In genomic region chr2:8761529-8762164, GRCh38 we compare ENCODE assay signal across 8 cellular contexts.
DNase-seq lines count a peak whose midpoint lies in the region; ATAC-seq and TF ChIP-seq lines count a peak whose summit lies in the region.

No MANE protein-coding gene starts in this region.

- H3F3A ChIP-seq in OCI-LY1 (ENCODE audit: insufficient read depth, low read length) = no peaks in the 10 kb centered on the region

- no peak overlapping the region for H2AFZ ChIP-seq in OCI-LY1 (ENCODE audit: low read length)

- POLR2A ChIA-PET in BJ (lab: Charles Lee) = interaction anchor here (0.6 kb wide), 1 partner anchor 9 kb away, joined by 4 read pairs; no protein-coding TSS in a partner anchor
- POLR2A ChIA-PET in activated CD4-positive, alpha-beta T cell treated with anti-CD3 and anti-CD28 coated beads, Interleukin-2, amount 10 ng/mL, durations not matched to agents 7 days and 5 days (lab: Charles Lee) = no interaction called here

- ATAC-seq in GM21825 (IDR thresholded peaks at IDR 0.05; ENCODE audit: unreplicated experiment) (no peak), GM18861 (IDR thresholded peaks at IDR 0.05; ENCODE audit: unreplicated experiment) (no peak)

- H3K4me3 ChIP-seq in BJ (ENCODE audit: low read depth, low read length) = no peak overlapping the region
- H3K4me3 ChIP-seq in OCI-LY1 (ENCODE audit: low read depth, low read length, poor library complexity, severe bottlenecking) = no peak overlapping the region
- no peak overlapping the region for H3K4me3 ChIP-seq in epithelial cell of esophagus (ENCODE audit: low read length)

- H4K20me1 ChIP-seq in OCI-LY1 (ENCODE audit: insufficient read depth, low read length) = no peaks in the 10 kb centered on the region

- no peak overlapping the region for H3K4me3 Mint-ChIP-seq in activated CD4-positive, alpha-beta T cell treated with anti-CD3 and anti-CD28 coated beads, Interleukin-2, amount 10 ng/mL, durations not matched to agents 7 days and 5 days

- peaks cover 2% of the 10 kb centered on the region for H3K9me3 Mint-ChIP-seq in activated CD4-positive, alpha-beta T cell treated with anti-CD3 and anti-CD28 coated beads, Interleukin-2, amount 10 ng/mL, durations not matched to agents 7 days and 5 days

- peaks cover 3% of the 10 kb centered on the region; the same call in 1 of the 2 replicates for H3K36me3 ChIP-seq in BJ (ENCODE audit: control insufficient read depth, insufficient read depth, low read length)
- peaks cover 9% of the 10 kb centered on the region for H3K36me3 ChIP-seq in OCI-LY1 (ENCODE audit: insufficient read depth, low read length)

- H3K27me3 ChIP-seq in BJ (ENCODE audit: control insufficient read depth, insufficient read depth, low read length) (no peaks in the 10 kb centered on the region), OCI-LY1 (ENCODE audit: insufficient read depth, low read length) (no peaks in the 10 kb centered on the region)

- H3K4me2 ChIP-seq in OCI-LY1 (ENCODE audit: low read length) = no peak overlapping the region

- no peak for DNase-seq in BJ (ENCODE audit: low read depth)
- peak; percentile 27 for DNase-seq in HCEC 1CT
- peak; percentile 41 for DNase-seq in epithelial cell of esophagus (ENCODE audit: low read depth)
- peak; percentile 75 for DNase-seq in pons (ENCODE audit: low spot score)
- DNase-seq in activated CD4-positive, alpha-beta T cell treated with anti-CD3 and anti-CD28 coated beads, Interleukin-2, amount 10 ng/mL, durations not matched to agents 7 days and 5 days = no peak

- H3K9ac ChIP-seq in OCI-LY1 (ENCODE audit: low read length) = no peak overlapping the region

- no peaks in the 10 kb centered on the region for H3K27me3 Mint-ChIP-seq in activated CD4-positive, alpha-beta T cell treated with anti-CD3 and anti-CD28 coated beads, Interleukin-2, amount 10 ng/mL, durations not matched to agents 7 days and 5 days

- no peaks in the 10 kb centered on the region for H3K4me1 ChIP-seq in OCI-LY1 (ENCODE audit: insufficient read depth, low read length, severe bottlenecking)

- CTCF ChIA-PET in BJ (lab: Yijun Ruan, JAX) = interaction anchor here (0.6 to 2.3 kb wide), 4 partner anchors 16 to 1665 kb away, joined by 3 to 7 read pairs (median 4); no protein-coding TSS in a partner anchor
- CTCF ChIA-PET in activated CD4-positive, alpha-beta T cell treated with anti-CD3 and anti-CD28 coated beads, Interleukin-2, amount 10 ng/mL, durations not matched to agents 7 days and 5 days (lab: Charles Lee) = no interaction called here

- TF ChIP-seq CTCF in BJ (IDR thresholded peaks at IDR 0.05; ENCODE audit: insufficient read depth, low read depth, low read length) = peak; percentile 57
- TF ChIP-seq CTCF in OCI-LY1 (IDR thresholded peaks at IDR 0.05; ENCODE audit: low read length) = peak; percentile 61
- TF ChIP-seq CTCF in epithelial cell of esophagus (IDR thresholded peaks at IDR 0.05; ENCODE audit: insufficient read depth, low read depth, low read length, missing control alignments) = peak; percentile 58

- H3K9me2 ChIP-seq in OCI-LY1 (ENCODE audit: low read depth, low read length) = no peaks in the 10 kb centered on the region

- no peaks in the 10 kb centered on the region for H3K79me2 ChIP-seq in OCI-LY1 (ENCODE audit: insufficient read depth, low read length)

- H3K27ac ChIP-seq in OCI-LY1 (ENCODE audit: low read depth, low read length, poor library complexity, severe bottlenecking) = no peak overlapping the region

- H3K27ac Mint-ChIP-seq in activated CD4-positive, alpha-beta T cell treated with anti-CD3 and anti-CD28 coated beads, Interleukin-2, amount 10 ng/mL, durations not matched to agents 7 days and 5 days = no peak overlapping the region

- no peaks in the 10 kb centered on the region for H3K4me1 Mint-ChIP-seq in activated CD4-positive, alpha-beta T cell treated with anti-CD3 and anti-CD28 coated beads, Interleukin-2, amount 10 ng/mL, durations not matched to agents 7 days and 5 days

- no peaks in the 10 kb centered on the region for H3K9me3 ChIP-seq in OCI-LY1 (ENCODE audit: low read length)

- H3K36me3 Mint-ChIP-seq in activated CD4-positive, alpha-beta T cell treated with anti-CD3 and anti-CD28 coated beads, Interleukin-2, amount 10 ng/mL, durations not matched to agents 7 days and 5 days (ENCODE audit: low read depth) = peaks cover 18% of the 10 kb centered on the region

Comparison
In these comparisons a context has a peak if more than half of its experiments do, and no peak if none do; other contexts are left out.
1. DNase-seq: peak in HCEC 1CT (single experiment), epithelial cell of esophagus (single experiment) and pons (single experiment); none in BJ (single experiment) and activated CD4-positive, alpha-beta T cell treated with anti-CD3 and anti-CD28 coated beads, Interleukin-2, amount 10 ng/mL, durations not matched to agents 7 days and 5 days (single experiment).
2. Peak in every context shown above with its lines, with median percentiles within 50 percentile points of each other: CTCF ChIP-seq.